ENCODE assay signal across 8 cellular contexts in the genomic region with DNA sequence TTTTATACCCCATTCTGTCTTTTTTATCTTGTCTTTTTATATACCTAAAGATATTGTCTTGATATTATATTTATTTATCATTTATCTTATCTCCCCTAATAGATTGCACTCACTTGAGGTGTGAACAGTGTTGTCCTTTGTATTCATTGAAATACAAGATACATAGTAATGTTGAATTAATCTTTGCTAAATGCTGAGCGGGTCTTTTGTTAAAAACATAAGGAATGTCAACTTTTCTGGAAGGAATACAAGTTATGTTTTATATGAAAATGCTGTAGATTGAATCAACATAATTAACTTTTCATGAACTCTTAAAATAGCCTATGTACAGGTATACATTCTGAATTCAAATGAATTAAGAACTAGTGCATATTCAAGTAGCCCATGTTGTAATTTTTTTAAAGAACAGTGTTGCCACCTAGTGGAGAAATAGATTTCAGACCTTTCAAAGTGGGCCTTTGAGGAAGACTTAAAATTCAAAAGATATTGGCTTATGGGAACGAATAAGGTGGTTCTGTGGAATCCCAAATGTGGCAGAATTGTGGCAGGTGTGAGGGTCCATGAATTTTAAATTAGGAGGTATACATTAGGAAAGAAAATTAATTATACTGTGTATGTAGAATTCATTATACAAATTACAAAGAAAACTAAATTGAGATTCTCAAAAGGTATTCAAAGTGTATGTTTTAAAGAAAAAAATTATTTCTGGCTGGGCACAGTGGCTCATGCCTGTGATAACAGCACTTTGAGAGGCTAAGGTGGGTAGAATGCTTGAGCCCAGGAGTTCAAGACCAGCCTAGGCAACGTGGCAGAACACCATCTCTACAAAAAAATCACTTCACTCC. TPM values are rescaled to one million over a fixed set of nuclear protein-coding genes. Genes with fewer than 3 reads are reported as not detected.
DNase-seq lines count a peak whose midpoint lies in the region; ATAC-seq, FAIRE-seq and TF ChIP-seq lines count a peak whose summit lies in the region.

No MANE protein-coding gene starts in this region.

- no peaks in the 10 kb centered on the region for H3K9me3 ChIP-seq in K562 (replicated peaks; ENCODE audit: control insufficient read depth, insufficient read depth, low read depth, low read length)

- H3K4me3 ChIP-seq in H7 (ENCODE audit: insufficient read depth, low read depth, low read length) (no peak overlapping the region), K562 (no peak overlapping the region)

- TF ChIP-seq RAD21 in K562 (CRISPR knock-in tag; conservative IDR thresholded peaks at IDR 0.05 in 1 of 2, IDR thresholded peaks at IDR 0.05 in 1 of 2), result peak; percentile 60 to 71

- no peak overlapping the region for H2AFZ ChIP-seq in K562 (ENCODE audit: low read depth, low read length)

- TF ChIP-seq EP300 in K562 (IDR thresholded peaks at IDR 0.05; ENCODE audit: low read length), result no peak

- CTCF ChIA-PET in K562 (lab: Yijun Ruan, JAX; ENCODE audit: low intra/inter-chr PET ratio), result interaction anchor here (0.6 to 1.4 kb wide), 2 partner anchors 286 to 310 kb away, joined by 3 read pairs; no protein-coding TSS in a partner anchor

- ATAC-seq in K562 (peak; percentile 81), left colon (peak; percentile 76), HG03039 (IDR thresholded peaks at IDR 0.05; ENCODE audit: unreplicated experiment) (no peak), HG03196 (IDR thresholded peaks at IDR 0.05; ENCODE audit: unreplicated experiment) (no peak), HG02610 (IDR thresholded peaks at IDR 0.05; ENCODE audit: unreplicated experiment) (no peak)

- H3K9ac ChIP-seq in K562 (ENCODE audit: insufficient read depth in 1 of 2, low read depth in 2 of 2, low read length in 2 of 2), result no peak overlapping the region

- H3K4me2 ChIP-seq in K562 (ENCODE audit: insufficient read depth, low read length), result no peak overlapping the region

- no peaks in the 10 kb centered on the region for H3K9me1 ChIP-seq in K562 (ENCODE audit: control insufficient read depth, insufficient read depth, low read length)

- no peak overlapping the region for H3K27ac ChIP-seq in K562 (ENCODE audit: extremely low read depth, low read depth, low read length)

- WGBS in K562 (ENCODE audit: insufficient coverage, low coverage, missing lambda C conversion rate), result 47% methylated on average over 3 of the region's 3 CpGs

- H3K36me3 ChIP-seq in H7 (replicated peaks; ENCODE audit: control insufficient read depth, insufficient read depth, low read length) (no peaks in the 10 kb centered on the region), K562 (ENCODE audit: control insufficient read depth, insufficient read depth, low read length) (no peaks in the 10 kb centered on the region)

- H3K4me1 ChIP-seq in K562 (replicated peaks in 1 of 2; ENCODE audit: control insufficient read depth in 2 of 2, insufficient read depth in 2 of 2, low read length in 2 of 2), result 0 out of 5 replicates have a peak, but pooled peaks cover 0 to 2% of the 10 kb centered on the region in 2 experiments

- H3K27me3 ChIP-seq in H7 (ENCODE audit: control insufficient read depth, insufficient read depth, low read length) (no peaks in the 10 kb centered on the region), K562 (ENCODE audit: control insufficient read depth in 2 of 2, insufficient read depth in 2 of 2, low read length in 2 of 2) (no peaks in the 10 kb centered on the region)

- no peak for TF ChIP-seq POLR2A in K562 (conservative IDR thresholded peaks at IDR 0.05)

- peak; percentile 17 to 59 (median 38); a peak in 5 of 6 replicates for TF ChIP-seq CTCF in K562 (IDR thresholded peaks at IDR 0.05 in 2 of 3, conservative IDR thresholded peaks at IDR 0.05 in 1 of 3; ENCODE audit: insufficient read depth in 2 of 3, low read depth in 1 of 3, low read length in 3 of 3)

- intact Hi-C loops in K562 (cut with micrococcal nuclease) (loop anchor here (5.0 kb wide), 1 partner anchor 211 kb away; no protein-coding TSS in a partner anchor), left colon (cut with DNase I, micrococcal nuclease) (no loop called here)

- no TSS peak for BruUV-seq in K562 (replicated peaks; lab: Mats Ljungman, UMichigan)

- no peaks in the 10 kb centered on the region for H4K20me1 ChIP-seq in K562 (replicated peaks; ENCODE audit: control insufficient read depth, insufficient read depth, low read length)

- FAIRE-seq in K562 (lab: Jason Lieb, UNC), result peak; percentile 85

- in situ Hi-C loops in K562 (cut with MboI), result no loop called here

- no peaks in the 10 kb centered on the region for H3K79me2 ChIP-seq in K562 (ENCODE audit: control insufficient read depth, insufficient read depth, low read length)

- DNase-seq in CMK (ENCODE audit: low read depth), result peak; percentile 25
- peak; percentile 54 for DNase-seq in H7
- peak; percentile 15 to 64 for DNase-seq in NCI-H526 (lab: John Stamatoyannopoulos, UW)
- DNase-seq in K562 (ENCODE audit: extremely low read depth in 1 of 4, low spot score in 3 of 4), result peak; percentile 25 to 62 (median 29)
- DNase-seq in left colon, result no peak

- POLR2A ChIA-PET in K562 (lab: Yijun Ruan, JAX), result no interaction called here

RNA-seq across cellular contexts. Expression of a gene that starts 19.1 kb away (rescaled TPM):
- total RNA-seq in H7 (2014; rRNA removed; shearing (Covaris generic)), result 0.31 and 0.44 TPM in 2 replicates
- 4.3 and 14.3 TPM in 2 replicates for total RNA-seq in K562 (2011; cell fraction: chromatin; rRNA removed; ENCODE audit: low replicate concordance)
- total RNA-seq in K562 (2011; cell fraction: nucleolus; rRNA removed), result 1.7 and 2.8 TPM in 2 replicates
- 4.1 and 7.0 TPM in 2 replicates for total RNA-seq in K562 (2011; cell fraction: nucleoplasm; rRNA removed)
- total RNA-seq in K562 (2014; rRNA removed) (2.9 and 4.3 TPM in 2 replicates), K562 (2014; rRNA removed; fragmentation: Illumina TruSeq; extraction: Trizol) (4.3 and 4.8 TPM in 2 replicates), K562 (2015; rRNA removed; fragmentation: Illumina TruSeq; extraction: Trizol) (3.4 and 4.9 TPM in 2 replicates), K562 (2021) (1.4 and 1.5 TPM in 2 replicates), left colon (1 to 10 TPM; 3.1 to 4.5 TPM)
- polyA plus RNA-seq in K562 (2011; rRNA removed) (3.4 and 4.8 TPM in 2 replicates), K562 (2014; fragmentation: Illumina TruSeq; extraction: Trizol) (3.7 and 4.2 TPM in 2 replicates), K562 (2014; fragmentation: Nextera tagmentation; extraction: Ambion mirVana) (1 to 10 TPM; 1.3 to 1.7 TPM), K562 (2014; rRNA removed) (3.3 and 3.7 TPM in 2 replicates)
- polyA plus RNA-seq in K562 (2011; cell fraction: cytosol; rRNA removed), result 0.25 and 1.1 TPM in 2 replicates
- 3.8 and 6.0 TPM in 2 replicates for polyA plus RNA-seq in K562 (2011; cell fraction: nucleus; rRNA removed)
- polyA plus RNA-seq in K562 (2012), result 3.2 and 3.8 TPM in 2 replicates
- 2.7 and 3.4 TPM in 2 replicates for polyA minus RNA-seq in K562 (2011; rRNA and poly(A)+ RNA removed)
- 1.4 TPM in 1 of 2 replicates, not detected in the other for polyA minus RNA-seq in K562 (2011; cell fraction: cytosol; rRNA and poly(A)+ RNA removed)
- 2.6 and 3.6 TPM in 2 replicates for polyA minus RNA-seq in K562 (2011; cell fraction: nucleus; rRNA and poly(A)+ RNA removed)

RNA-seq across cellular contexts. Expression of a gene that starts 19.1 kb away (rescaled TPM):
- 4.5 and 6.8 TPM in 2 replicates for total RNA-seq in H7 (2014; rRNA removed; shearing (Covaris generic))
- 47.7 and 80.6 TPM in 2 replicates for total RNA-seq in K562 (2011; cell fraction: chromatin; rRNA removed; ENCODE audit: low replicate concordance)
- 37.8 and 37.9 TPM in 2 replicates for total RNA-seq in K562 (2011; cell fraction: nucleolus; rRNA removed)
- 54.6 and 76.0 TPM in 2 replicates for total RNA-seq in K562 (2011; cell fraction: nucleoplasm; rRNA removed)
- 6.4 and 9.1 TPM in 2 replicates for total RNA-seq in K562 (2014; rRNA removed)
- total RNA-seq in K562 (2014; rRNA removed; fragmentation: Illumina TruSeq; extraction: Trizol), result 10.3 and 11.8 TPM in 2 replicates
- 9.4 and 11.3 TPM in 2 replicates for total RNA-seq in K562 (2015; rRNA removed; fragmentation: Illumina TruSeq; extraction: Trizol)
- 10.3 and 10.6 TPM in 2 replicates for total RNA-seq in K562 (2021)
- polyA plus RNA-seq in K562 (2011; rRNA removed), result 15.3 and 15.8 TPM in 2 replicates
- 6.6 and 10.6 TPM in 2 replicates for polyA plus RNA-seq in K562 (2011; cell fraction: cytosol; rRNA removed)
- polyA plus RNA-seq in K562 (2011; cell fraction: nucleus; rRNA removed), result 33.3 and 43.6 TPM in 2 replicates
- polyA plus RNA-seq in K562 (2012), result 7.2 and 13.1 TPM in 2 replicates
- 9.5 and 12.3 TPM in 2 replicates for polyA plus RNA-seq in K562 (2014; fragmentation: Illumina TruSeq; extraction: Trizol)
- 1 to 10 TPM; 2.7 to 5.4 TPM for polyA plus RNA-seq in K562 (2014; fragmentation: Nextera tagmentation; extraction: Ambion mirVana)
- 9.0 and 9.4 TPM in 2 replicates for polyA plus RNA-seq in K562 (2014; rRNA removed)
- polyA minus RNA-seq in K562 (2011; rRNA and poly(A)+ RNA removed), result 16.9 and 18.1 TPM in 2 replicates
- polyA minus RNA-seq in K562 (2011; cell fraction: cytosol; rRNA and poly(A)+ RNA removed), result 4.8 and 7.2 TPM in 2 replicates
- polyA minus RNA-seq in K562 (2011; cell fraction: nucleus; rRNA and poly(A)+ RNA removed), result 16.3 and 31.0 TPM in 2 replicates
- total RNA-seq in left colon, result 100 to 1,000 TPM; 201 to 203 TPM

RNA-seq across cellular contexts. Expression of a gene that starts 46.0 kb away (rescaled TPM):
- total RNA-seq in H7 (2014; rRNA removed; shearing (Covaris generic)), result 15.6 and 27.2 TPM in 2 replicates
- 9.9 and 11.4 TPM in 2 replicates for total RNA-seq in K562 (2011; cell fraction: chromatin; rRNA removed; ENCODE audit: low replicate concordance)
- total RNA-seq in K562 (2011; cell fraction: nucleolus; rRNA removed), result 4.5 and 5.7 TPM in 2 replicates
- total RNA-seq in K562 (2011; cell fraction: nucleoplasm; rRNA removed), result 6.2 and 7.6 TPM in 2 replicates
- 4.1 and 4.8 TPM in 2 replicates for total RNA-seq in K562 (2014; rRNA removed)
- total RNA-seq in K562 (2014; rRNA removed; fragmentation: Illumina TruSeq; extraction: Trizol), result 4.6 and 5.3 TPM in 2 replicates
- total RNA-seq in K562 (2015; rRNA removed; fragmentation: Illumina TruSeq; extraction: Trizol), result 3.5 and 4.1 TPM in 2 replicates
- 6.0 and 6.1 TPM in 2 replicates for total RNA-seq in K562 (2021)
- polyA plus RNA-seq in K562 (2011; rRNA removed), result 11.5 and 13.5 TPM in 2 replicates
- 3.1 and 6.9 TPM in 2 replicates for polyA plus RNA-seq in K562 (2011; cell fraction: cytosol; rRNA removed)
- 2.7 and 3.9 TPM in 2 replicates for polyA plus RNA-seq in K562 (2011; cell fraction: nucleus; rRNA removed)
- polyA plus RNA-seq in K562 (2012), result 3.9 and 4.5 TPM in 2 replicates
- polyA plus RNA-seq in K562 (2014; fragmentation: Illumina TruSeq; extraction: Trizol), result 3.8 and 5.1 TPM in 2 replicates
- 1 to 10 TPM; 3.1 to 4.5 TPM for polyA plus RNA-seq in K562 (2014; fragmentation: Nextera tagmentation; extraction: Ambion mirVana)
- polyA plus RNA-seq in K562 (2014; rRNA removed), result 3.6 and 3.9 TPM in 2 replicates
- polyA minus RNA-seq in K562 (2011; rRNA and poly(A)+ RNA removed), result 17.6 and 22.6 TPM in 2 replicates
- 3.8 and 8.6 TPM in 2 replicates for polyA minus RNA-seq in K562 (2011; cell fraction: cytosol; rRNA and poly(A)+ RNA removed)
- polyA minus RNA-seq in K562 (2011; cell fraction: nucleus; rRNA and poly(A)+ RNA removed), result 2.2 and 6.1 TPM in 2 replicates
- total RNA-seq in left colon, result 10 to 100 TPM; 29.4 to 47.1 TPM

RNA-seq across cellular contexts. Expression of a gene that starts 46.5 kb away (rescaled TPM):
- total RNA-seq in H7 (2014; rRNA removed; shearing (Covaris generic)), result 13.3 and 18.3 TPM in 2 replicates
- total RNA-seq in K562 (2011; cell fraction: chromatin; rRNA removed; ENCODE audit: low replicate concordance), result 12.8 and 15.9 TPM in 2 replicates
- 8.7 and 11.4 TPM in 2 replicates for total RNA-seq in K562 (2011; cell fraction: nucleolus; rRNA removed)
- total RNA-seq in K562 (2011; cell fraction: nucleoplasm; rRNA removed), result 10.7 and 16.6 TPM in 2 replicates
- 4.6 and 6.0 TPM in 2 replicates for total RNA-seq in K562 (2014; rRNA removed)
- 9.2 and 9.8 TPM in 2 replicates for total RNA-seq in K562 (2014; rRNA removed; fragmentation: Illumina TruSeq; extraction: Trizol)
- total RNA-seq in K562 (2015; rRNA removed; fragmentation: Illumina TruSeq; extraction: Trizol), result 8.2 and 9.0 TPM in 2 replicates
- total RNA-seq in K562 (2021), result 4.9 and 5.5 TPM in 2 replicates
- 8.3 and 9.9 TPM in 2 replicates for polyA plus RNA-seq in K562 (2011; rRNA removed)
- 5.2 and 6.0 TPM in 2 replicates for polyA plus RNA-seq in K562 (2011; cell fraction: cytosol; rRNA removed)
- polyA plus RNA-seq in K562 (2011; cell fraction: nucleus; rRNA removed), result 2.5 and 4.1 TPM in 2 replicates
- polyA plus RNA-seq in K562 (2012), result 4.6 and 7.7 TPM in 2 replicates
- 9.3 and 10.5 TPM in 2 replicates for polyA plus RNA-seq in K562 (2014; fragmentation: Illumina TruSeq; extraction: Trizol)
- polyA plus RNA-seq in K562 (2014; fragmentation: Nextera tagmentation; extraction: Ambion mirVana), result 10 to 100 TPM in 1 of 2 experiments, 1 to 10 TPM in 1; 7.3 to 11.8 TPM
- 8.3 and 9.8 TPM in 2 replicates for polyA plus RNA-seq in K562 (2014; rRNA removed)
- polyA minus RNA-seq in K562 (2011; rRNA and poly(A)+ RNA removed), result 8.0 and 10.0 TPM in 2 replicates
- polyA minus RNA-seq in K562 (2011; cell fraction: cytosol; rRNA and poly(A)+ RNA removed), result 2.6 and 5.3 TPM in 2 replicates
- polyA minus RNA-seq in K562 (2011; cell fraction: nucleus; rRNA and poly(A)+ RNA removed), result 3.9 and 6.4 TPM in 2 replicates
- 1 to 10 TPM; 5.0 to 6.3 TPM for total RNA-seq in left colon

Comparison
In these comparisons a context has a peak if more than half of its experiments do, and no peak if none do; other contexts are left out.
1. DNase-seq: peak in CMK (single experiment), H7 (single experiment), NCI-H526 (2 of 2) and K562 (4 of 4); none in left colon (0 of 2).
2. ATAC-seq: peak in K562 (single experiment) and left colon (single experiment); none in HG03039 (single experiment), HG03196 (single experiment) and HG02610 (single experiment).